ENCODE assay signal across 13 cellular contexts in genomic region chr9:21413089-21414023, GRCh38. TPM values are rescaled to one million over a fixed set of nuclear protein-coding genes. Genes with fewer than 3 reads are reported as not detected.
DNase-seq lines count a peak whose midpoint lies in the region; ATAC-seq and TF ChIP-seq lines count a peak whose summit lies in the region.
"Had no signal": no experiment of that assay in that cellular context is flagged by ENCODE, and none has a peak within 500 bp of the region (broad histone marks: within the 10 kb centered on the region; RNA-seq: fewer than 3 reads in every experiment).

No MANE protein-coding gene starts in this region.

- H2AFZ ChIP-seq in PC-3 (ENCODE audit: low read length), result no peak overlapping the region
- H2AFZ ChIP-seq: parathyroid adenoma had no signal

- no peak overlapping the region for H3K27ac ChIP-seq in PC-3 (ENCODE audit: low read length)
- H3K27ac ChIP-seq: gastrocnemius medialis, parathyroid adenoma, stomach had no signal

- no peak overlapping the region for H3K4me3 ChIP-seq in PC-3 (ENCODE audit: low read length)
- H3K4me3 ChIP-seq: gastrocnemius medialis, stomach had no signal

- CTCF ChIA-PET in PC-3 (lab: Charles Lee), result no interaction called here

- ATAC-seq in GM18861 (IDR thresholded peaks at IDR 0.05; ENCODE audit: unreplicated experiment) (peak; percentile 49), PC-3 (no peak), HG02884 (IDR thresholded peaks at IDR 0.05; ENCODE audit: unreplicated experiment) (no peak), HG03520 (IDR thresholded peaks at IDR 0.05; ENCODE audit: unreplicated experiment) (no peak)
- ATAC-seq: gastrocnemius medialis had no signal

- no peaks in the 10 kb centered on the region for H3F3A ChIP-seq in PC-3 (ENCODE audit: low read length, unreplicated experiment)

- H3K9ac ChIP-seq in PC-3 (ENCODE audit: low read length), result no peak overlapping the region
- H3K9ac ChIP-seq: parathyroid adenoma had no signal

- no peaks in the 10 kb centered on the region for H4K20me1 ChIP-seq in PC-3 (ENCODE audit: low read length)

- no peaks in the 10 kb centered on the region for H3K79me2 ChIP-seq in PC-3 (ENCODE audit: low read length)
- H3K79me2 ChIP-seq: parathyroid adenoma had no signal

- H3K9me2 ChIP-seq in PC-3 (replicated peaks; ENCODE audit: low read length), result no peaks in the 10 kb centered on the region

- DNase-seq in Ammon's horn (ENCODE audit: low spot score), result peak; percentile 48
- DNase-seq in PC-3, result no peak
- DNase-seq in islet precursor cell, result peak; percentile 53
- DNase-seq in mesenteric fat pad (ENCODE audit: low spot score), result no peak
- no peak for DNase-seq in foreskin melanocyte
- DNase-seq: activated T-cell treated with anti-CD3 and anti-CD28 coated beads, Interleukin-2, amount 50 U/mL, for 1 hour; gastrocnemius medialis; NCI-H524 treated with DMSO at 0.1 percent for 48 hours; stomach had no signal

- POLR2A ChIA-PET in PC-3 (lab: Charles Lee; ENCODE audit: unreplicated experiment), result no interaction called here

- BruUV-seq in PC-3 (replicated peaks; lab: Mats Ljungman, UMichigan), result no TSS peak

- H3K4me1 ChIP-seq in PC-3 (ENCODE audit: insufficient read depth, low read length), result peaks cover 13% of the 10 kb centered on the region
- H3K4me1 ChIP-seq: gastrocnemius medialis, parathyroid adenoma, stomach had no signal

- intact Hi-C loops in PC-3 (cut with micrococcal nuclease), result no loop called here

- no peaks in the 10 kb centered on the region for H3K9me3 ChIP-seq in PC-3 (ENCODE audit: low read length)
- H3K9me3 ChIP-seq: gastrocnemius medialis, stomach had no signal

- 0 out of 2 replicates have a peak, but pooled peaks have one; percentile 12 for TF ChIP-seq CTCF in PC-3 (conservative IDR thresholded peaks at IDR 0.05; ENCODE audit: low read depth, low read length)

- no peak overlapping the region for H3K4me2 ChIP-seq in PC-3 (ENCODE audit: low read length)

- H3K36me3 ChIP-seq in PC-3 (ENCODE audit: low read depth, low read length), result no peaks in the 10 kb centered on the region
- H3K36me3 ChIP-seq: gastrocnemius medialis, stomach had no signal

- H3K27me3 ChIP-seq in PC-3 (ENCODE audit: low read length), result 0 out of 2 replicates have a peak, but pooled peaks cover 4% of the 10 kb centered on the region
- H3K27me3 ChIP-seq: gastrocnemius medialis had no signal

RNA-seq across cellular contexts. Expression of gene IFNA8, which starts 4.4 kb away (rescaled TPM):
- total RNA-seq in PC-3 (2014; rRNA removed) (not detected in 2 replicates), mesenteric fat pad (not detected)
- total RNA-seq: gastrocnemius medialis, stomach had no signal

RNA-seq across cellular contexts. Expression of gene IFNA1, which starts 26.9 kb away (rescaled TPM):
- not detected in 2 replicates for total RNA-seq in PC-3 (2014; rRNA removed)
- not detected for total RNA-seq in mesenteric fat pad
- total RNA-seq: gastrocnemius medialis, stomach had no signal

RNA-seq across cellular contexts. Expression of gene IFNA2, which starts 28.2 kb away (rescaled TPM):
- not detected in 2 replicates for total RNA-seq in PC-3 (2014; rRNA removed)
- not detected for total RNA-seq in mesenteric fat pad
- total RNA-seq: gastrocnemius medialis, stomach had no signal

RNA-seq across cellular contexts. Expression of gene IFNA13, which starts 45.5 kb away (rescaled TPM):
- total RNA-seq in PC-3 (2014; rRNA removed) (not detected in 2 replicates), mesenteric fat pad (not detected)
- total RNA-seq: gastrocnemius medialis, stomach had no signal

Comparison
In these comparisons a context has a peak if more than half of its experiments do, and no peak if none do; other contexts are left out.
1. DNase-seq: peak in Ammon's horn (single experiment) and islet precursor cell (single experiment); none in PC-3 (single experiment), mesenteric fat pad (single experiment) and foreskin melanocyte (single experiment).